Comparison of ENCODE assay signal across 13 cellular contexts in genomic region chr3:108296239-108296638, GRCh38. TPM values are rescaled to one million over a fixed set of nuclear protein-coding genes. Genes with fewer than 3 reads are reported as not detected.
DNase-seq lines count a peak whose midpoint lies in the region; ATAC-seq and TF ChIP-seq lines count a peak whose summit lies in the region.
"Had no signal": no experiment of that assay in that cellular context is flagged by ENCODE, and none has a peak within 500 bp of the region (broad histone marks: within the 10 kb centered on the region; RNA-seq: fewer than 3 reads in every experiment).

HHLA2 (plus strand) TSS chr3:108296548; CDS start chr3:108351814, 55,266 bp downstream.

- H4K20me1 ChIP-seq in OCI-LY7 (ENCODE audit: insufficient read depth, low read length): no peaks in the 10 kb centered on the region

- DNase-seq in activated naive CD4-positive, alpha-beta T cell treated with Interleukin-2 at 50 U/mL for 16 hours: peak; percentile 18
- DNase-seq in activated naive CD4-positive, alpha-beta T cell treated with anti-CD3 and anti-CD28 coated beads, Interleukin-2, amount 50 U/mL, for 16 hours: no peak
- DNase-seq in activated naive CD8-positive, alpha-beta T cell treated with anti-CD3 and anti-CD28 coated beads, Interleukin-2, amount 10 ng/mL, durations not matched to agents 7 days and 5 days: no peak
- no peak for DNase-seq in stimulated activated naive B cell treated with anti-CD40 and anti-IgM and Interleukin-4, amounts not matched to agents 10 μg/mL and 1 μg/mL and 100 μg/mL, for 72 hours
- DNase-seq in OCI-LY7 (ENCODE audit: low spot score): no peak
- DNase-seq in dedifferentiated amniotic fluid mesenchymal stem cell (ENCODE audit: extremely low spot score): no peak
- no peak for DNase-seq in BE2C
- DNase-seq: effector CD4-positive, alpha-beta T cell; left lung; NCI-H1092 treated with DMSO at 0.1 percent for 48 hours had no signal

- H2AFZ ChIP-seq in OCI-LY7 (ENCODE audit: low read length): no peak within 1 kb of the TSS

- POLR2A ChIA-PET in activated naive CD8-positive, alpha-beta T cell treated with anti-CD3 and anti-CD28 coated beads, Interleukin-2, amount 10 ng/mL, durations not matched to agents 7 days and 5 days (lab: Charles Lee): interaction anchor here (0.8 to 6.6 kb wide), 2 partner anchors 23 to 73 kb away, joined by 4 to 59 read pairs; partner anchors contain the start of gene IFT57
- POLR2A ChIA-PET in OCI-LY7 (lab: Charles Lee): interaction anchor here (0.5 kb wide), 1 partner anchor 469 kb away, joined by 5 read pairs; no protein-coding TSS in a partner anchor

- H3K4me1 ChIP-seq in OCI-LY7 (ENCODE audit: insufficient read depth, low read length, poor library complexity, severe bottlenecking) (no peaks in the 10 kb centered on the region), BE2C (no peaks in the 10 kb centered on the region)
- H3K4me1 ChIP-seq: tibial nerve had no signal

- H3K4me3 Mint-ChIP-seq in activated naive CD8-positive, alpha-beta T cell treated with anti-CD3 and anti-CD28 coated beads, Interleukin-2, amount 10 ng/mL, durations not matched to agents 7 days and 5 days: peak within 1 kb of the TSS; percentile 48
- no peak within 1 kb of the TSS for H3K4me3 Mint-ChIP-seq in stimulated activated naive B cell treated with anti-CD40 and anti-IgM and Interleukin-4, amounts not matched to agents 10 μg/mL and 1 μg/mL and 100 μg/mL, for 72 hours
- H3K4me3 Mint-ChIP-seq: B cell had no signal

- ATAC-seq in HG03039 (IDR thresholded peaks at IDR 0.05; ENCODE audit: unreplicated experiment): peak; percentile 68
- no peak for ATAC-seq in activated naive CD8-positive, alpha-beta T cell treated with anti-CD3 and anti-CD28 coated beads, Interleukin-2, amount 10 ng/mL, durations not matched to agents 7 days and 5 days (ENCODE audit: low read depth)
- peak; percentile 27 to 50 for ATAC-seq in stimulated activated naive B cell treated with anti-CD40 and anti-IgM and Interleukin-4, amounts not matched to agents 10 μg/mL and 1 μg/mL and 100 μg/mL, for 72 hours (replicated peaks)
- ATAC-seq: left lung had no signal

- no peaks in the 10 kb centered on the region for H3K79me2 ChIP-seq in OCI-LY7 (ENCODE audit: insufficient read depth, low read depth, low read length)

- TF ChIP-seq CTCF in OCI-LY7 (conservative IDR thresholded peaks at IDR 0.05; ENCODE audit: low read length) (no peak), BE2C (IDR thresholded peaks at IDR 0.05; ENCODE audit: low read depth, low read length) (no peak)

- H3K36me3 ChIP-seq in OCI-LY7 (ENCODE audit: insufficient read depth, low read length): no peaks in the 10 kb centered on the region
- H3K36me3 ChIP-seq in BE2C: no peaks in the 10 kb centered on the region
- H3K36me3 ChIP-seq: left lung, tibial nerve had no signal

- CTCF ChIA-PET in OCI-LY7 (lab: Charles Lee; ENCODE audit: unreplicated experiment): no interaction called here

- H3K4me2 ChIP-seq in OCI-LY7 (ENCODE audit: low read length): no peak within 1 kb of the TSS

- H3K4me3 ChIP-seq in OCI-LY7 (ENCODE audit: low read depth, low read length, poor library complexity, severe bottlenecking): no peak within 1 kb of the TSS
- H3K4me3 ChIP-seq in BE2C (ENCODE audit: low read depth, low read length): no peak within 1 kb of the TSS
- H3K4me3 ChIP-seq: left lung had no signal

- no peaks in the 10 kb centered on the region for H3K9me3 ChIP-seq in OCI-LY7 (ENCODE audit: low read length)
- no peaks in the 10 kb centered on the region for H3K9me3 ChIP-seq in BE2C
- H3K9me3 ChIP-seq: left lung had no signal

- H3K27ac Mint-ChIP-seq in activated naive CD8-positive, alpha-beta T cell treated with anti-CD3 and anti-CD28 coated beads, Interleukin-2, amount 10 ng/mL, durations not matched to agents 7 days and 5 days: peak within 1 kb of the TSS; percentile 52
- no peak within 1 kb of the TSS for H3K27ac Mint-ChIP-seq in stimulated activated naive B cell treated with anti-CD40 and anti-IgM and Interleukin-4, amounts not matched to agents 10 μg/mL and 1 μg/mL and 100 μg/mL, for 72 hours
- H3K27ac Mint-ChIP-seq: B cell had no signal

- H3K9me3 Mint-ChIP-seq in activated naive CD8-positive, alpha-beta T cell treated with anti-CD3 and anti-CD28 coated beads, Interleukin-2, amount 10 ng/mL, durations not matched to agents 7 days and 5 days: peaks cover 4% of the 10 kb centered on the region
- peaks cover 0 to 3% of the 10 kb centered on the region in 2 donors for H3K9me3 Mint-ChIP-seq in stimulated activated naive B cell treated with anti-CD40 and anti-IgM and Interleukin-4, amounts not matched to agents 10 μg/mL and 1 μg/mL and 100 μg/mL, for 72 hours

- H3K27me3 Mint-ChIP-seq in activated naive CD8-positive, alpha-beta T cell treated with anti-CD3 and anti-CD28 coated beads, Interleukin-2, amount 10 ng/mL, durations not matched to agents 7 days and 5 days: no peaks in the 10 kb centered on the region
- H3K27me3 Mint-ChIP-seq in stimulated activated naive B cell treated with anti-CD40 and anti-IgM and Interleukin-4, amounts not matched to agents 10 μg/mL and 1 μg/mL and 100 μg/mL, for 72 hours: no peaks in the 10 kb centered on the region
- H3K27me3 Mint-ChIP-seq: B cell had no signal

- no TSS peak for BruUV-seq in OCI-LY7 (replicated peaks; lab: Mats Ljungman, UMichigan)

- H3K9me2 ChIP-seq in OCI-LY7 (ENCODE audit: insufficient read depth, low read length): no peaks in the 10 kb centered on the region

- H3K4me1 Mint-ChIP-seq in activated naive CD8-positive, alpha-beta T cell treated with anti-CD3 and anti-CD28 coated beads, Interleukin-2, amount 10 ng/mL, durations not matched to agents 7 days and 5 days: peaks cover 77% of the 10 kb centered on the region
- peaks cover 35 to 57% of the 10 kb centered on the region in 2 donors for H3K4me1 Mint-ChIP-seq in stimulated activated naive B cell treated with anti-CD40 and anti-IgM and Interleukin-4, amounts not matched to agents 10 μg/mL and 1 μg/mL and 100 μg/mL, for 72 hours

- H3K27ac ChIP-seq in OCI-LY7 (ENCODE audit: low read depth, low read length, poor library complexity, severe bottlenecking): no peak within 1 kb of the TSS

- H3K36me3 Mint-ChIP-seq in activated naive CD8-positive, alpha-beta T cell treated with anti-CD3 and anti-CD28 coated beads, Interleukin-2, amount 10 ng/mL, durations not matched to agents 7 days and 5 days: peaks cover 13% of the 10 kb centered on the region
- peaks cover 4 to 14% of the 10 kb centered on the region in 2 donors for H3K36me3 Mint-ChIP-seq in stimulated activated naive B cell treated with anti-CD40 and anti-IgM and Interleukin-4, amounts not matched to agents 10 μg/mL and 1 μg/mL and 100 μg/mL, for 72 hours

- no peaks in the 10 kb centered on the region for H3K27me3 ChIP-seq in BE2C
- H3K27me3 ChIP-seq: left lung, tibial nerve had no signal

- intact Hi-C loops in OCI-LY7 (cut with micrococcal nuclease; ENCODE audit: unreplicated experiment): no loop called here

RNA-seq across cellular contexts. Expression of gene HHLA2, which starts in this region (rescaled TPM):
- total RNA-seq in activated naive CD8-positive, alpha-beta T cell treated with anti-CD3 and anti-CD28 coated beads, Interleukin-2, amount 10 ng/mL, durations not matched to agents 7 days and 5 days: 1 to 10 TPM; 3.9 to 4.0 TPM
- total RNA-seq in OCI-LY7 (2014; rRNA removed; shearing (Covaris generic)): not detected in 2 replicates
- total RNA-seq in OCI-LY7 (2022): not detected in 2 replicates
- polyA plus RNA-seq in BE2C (2012; ENCODE audit: insufficient read depth, insufficient read length, low read depth): 0.22 TPM

Comparison
In these comparisons a context has a peak if more than half of its experiments do, and no peak if none do; other contexts are left out.
1. RNA of gene HHLA2 (total RNA-seq): 3.9 to 4.0 TPM in activated naive CD8-positive, alpha-beta T cell treated with anti-CD3 and anti-CD28 coated beads, Interleukin-2, amount 10 ng/mL, durations not matched to agents 7 days and 5 days; not detected in OCI-LY7; every median in the first group is over 4 times any median in the second.